ENCODE assay signal across 2 cellular contexts in genomic region chr18:75304678-75305557, GRCh38.
A peak's percentile ranks its signal among the peaks of the same experiment; 100 is the strongest.
TF ChIP-seq lines count a peak whose summit lies in the region.

No MANE protein-coding gene starts in this region.

TF ChIP-seq in GM23338, 12 proteins besides CTCF, POLR2A, EP300 and RAD21 (continued from another document):
- TF ChIP-seq REST (IDR thresholded peaks at IDR 0.05; ENCODE audit: unreplicated experiment) (no peak), EZH2 (IDR thresholded peaks at IDR 0.05; ENCODE audit: low read depth, unreplicated experiment) (no peak), ZNF114 (CRISPR knock-in tag; IDR thresholded peaks at IDR 0.05) (no peak), NANOG (IDR thresholded peaks at IDR 0.05; ENCODE audit: borderline replicate concordance) (no peak), ZNF331 (CRISPR knock-in tag; IDR thresholded peaks at IDR 0.05; ENCODE audit: low read depth) (no peak), ETS1 (IDR thresholded peaks at IDR 0.05) (no peak), JUNB (IDR thresholded peaks at IDR 0.05; ENCODE audit: unreplicated experiment) (no peak), POLR2AphosphoS5 (IDR thresholded peaks at IDR 0.05; ENCODE audit: low read depth) (no peak), EZH2phosphoT487 (IDR thresholded peaks at IDR 0.05; ENCODE audit: unreplicated experiment) (no peak), ZNF462 (CRISPR knock-in tag; IDR thresholded peaks at IDR 0.05) (no peak), CREB1 (CRISPR knock-in tag; IDR thresholded peaks at IDR 0.05; ENCODE audit: low read depth) (no peak)

TF ChIP-seq in GM12878, 131 proteins besides CTCF, POLR2A, EP300 and RAD21 (continued from another document):
- no peak for TF ChIP-seq REST (IDR thresholded peaks at IDR 0.05; ENCODE audit: low read depth, low read length)
- no peak for TF ChIP-seq PBX3 (IDR thresholded peaks at IDR 0.05; ENCODE audit: insufficient replicate concordance, low read depth, low read length)
- TF ChIP-seq E4F1 (IDR thresholded peaks at IDR 0.05; ENCODE audit: borderline replicate concordance, partially characterized antibody) = no peak
- peak; percentile 30; the same call in 1 of the 2 replicates for TF ChIP-seq SPI1 (IDR thresholded peaks at IDR 0.05; ENCODE audit: borderline replicate concordance, insufficient read depth, low read depth, low read length)
- no peak for TF ChIP-seq SIX5 (IDR thresholded peaks at IDR 0.05; ENCODE audit: low read depth, low read length, severe bottlenecking)
